In genomic region chr2:216934151-216934550, GRCh38 we compare ENCODE assay signal across 14 cellular contexts.
"Had no signal": no experiment of that assay in that cellular context is flagged by ENCODE, and none has a peak within 500 bp of the region (broad histone marks: within the 10 kb centered on the region; RNA-seq: fewer than 3 reads in every experiment).

No MANE protein-coding gene starts in this region.

- H3K4me3 ChIP-seq: ascending aorta, heart right ventricle, right lobe of liver, upper lobe of right lung had no signal

- H3K9me3 ChIP-seq: ascending aorta, heart right ventricle, right lobe of liver, upper lobe of right lung had no signal

- H3K36me3 ChIP-seq: ascending aorta, heart right ventricle, right lobe of liver, upper lobe of right lung had no signal

- DNase-seq: activated CD4-positive, alpha-beta T cell treated with anti-CD3 and anti-CD28 coated beads, Interleukin-2, amount 10 ng/mL, durations not matched to agents 24 days and 14 days; activated naive CD4-positive, alpha-beta T cell treated with Interleukin-2 at 50 U/mL for 16 hours; activated naive CD8-positive, alpha-beta T cell treated with anti-CD3 and anti-CD28 coated beads, Interleukin-2, amount 50 U/mL, for 24 hours; heart right ventricle; islet precursor cell; naive B cell; nucleus accumbens; right lobe of liver; stimulated activated CD4-positive, alpha-beta T cell treated with anti-CD3 and anti-CD28 coated beads, Interleukin-2, amount 100 ng/mL, for 24 hours; stimulated activated naive CD8-positive, alpha-beta T cell treated with anti-CD3 and anti-CD28 coated beads, Interleukin-15, Interleukin-2, amounts not matched to agents 100 U/mL and 50 U/mL, for 24 hours; T1000; upper lobe of right lung had no signal

- H3K27ac ChIP-seq: heart right ventricle, right lobe of liver, upper lobe of right lung, VCaP had no signal

- H3K4me1 ChIP-seq: ascending aorta, right lobe of liver, upper lobe of right lung had no signal

- ATAC-seq: activated naive CD8-positive, alpha-beta T cell treated with anti-CD3 and anti-CD28 coated beads, Interleukin-2, amount 50 U/mL, for 24 hours; stimulated activated naive CD8-positive, alpha-beta T cell treated with anti-CD3 and anti-CD28 coated beads, Interleukin-15, Interleukin-2, amounts not matched to agents 100 U/mL and 50 U/mL, for 24 hours; upper lobe of right lung had no signal

- H3K27me3 ChIP-seq: ascending aorta, heart right ventricle, right lobe of liver, upper lobe of right lung had no signal
